ENCODE assay signal across 8 cellular contexts in the genomic region with DNA sequence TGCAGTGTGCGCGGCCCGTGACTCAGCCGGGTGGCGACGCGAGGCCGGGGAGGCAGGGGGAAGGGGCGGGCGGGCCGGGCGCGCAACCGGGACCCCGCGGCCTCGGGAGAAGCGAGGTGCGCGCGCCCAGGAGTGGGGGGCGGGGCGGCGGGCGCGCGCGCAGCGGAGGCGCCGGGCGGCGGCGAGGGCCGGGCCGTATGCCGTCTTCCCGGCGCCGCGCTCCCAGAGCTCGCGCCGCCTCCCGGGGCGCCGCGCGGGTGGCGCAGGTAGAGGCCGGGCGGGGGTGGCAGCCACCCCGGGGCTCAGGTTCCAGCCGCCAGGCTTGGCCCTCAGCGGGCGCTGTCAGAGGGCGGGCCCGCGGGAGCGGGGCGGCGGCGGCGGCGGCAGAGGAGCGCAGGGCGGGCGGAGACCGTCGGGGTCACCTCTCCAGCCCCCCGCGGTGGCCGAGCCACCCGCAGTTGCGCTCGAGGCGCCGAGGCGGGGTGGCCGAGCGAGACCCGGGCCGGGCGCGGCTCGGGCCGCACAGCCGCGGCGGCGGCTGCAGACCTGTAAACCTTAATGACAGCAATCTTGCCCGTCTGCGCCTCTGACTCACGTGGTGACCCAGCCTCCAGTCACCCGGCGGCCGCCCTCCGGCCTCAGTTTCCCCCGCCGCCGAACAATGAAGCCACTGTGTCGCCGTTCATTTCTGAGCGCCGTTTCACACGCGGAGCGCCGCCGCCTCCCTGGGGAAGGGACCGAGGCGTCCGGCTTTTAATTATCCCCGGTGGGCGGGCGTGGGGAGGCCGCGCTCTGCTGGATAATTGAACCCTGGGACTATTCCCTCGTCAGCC. TPM values are rescaled to one million over a fixed set of nuclear protein-coding genes. Genes with fewer than 3 reads are reported as not detected.
DNase-seq lines count a peak whose midpoint lies in the region; ATAC-seq and TF ChIP-seq lines count a peak whose summit lies in the region.

No MANE protein-coding gene starts in this region.

- H3K27me3 Mint-ChIP-seq in nephron progenitor cell (ENCODE audit: low read depth, poor library complexity), result peaks cover 25% of the 10 kb centered on the region

- H3K4me3 Mint-ChIP-seq in nephron progenitor cell, result peak overlapping the region; percentile 85

- H3K36me3 ChIP-seq in esophagus muscularis mucosa (no peaks in the 10 kb centered on the region), testis (ENCODE audit: low read depth, missing control alignments) (no peaks in the 10 kb centered on the region)

- H3K4me1 ChIP-seq in esophagus muscularis mucosa (peaks cover 7 to 21% (median 18%) of the 10 kb centered on the region in 4 donors), testis (peaks cover 4% of the 10 kb centered on the region)

- H3K9me3 Mint-ChIP-seq in nephron progenitor cell, result no peaks in the 10 kb centered on the region

- TF ChIP-seq CTCF in esophagus muscularis mucosa (IDR thresholded peaks at IDR 0.05) (peak in 1 of 3 experiments; percentile 3), nephron progenitor cell (IDR thresholded peaks at IDR 0.05) (no peak), testis (IDR thresholded peaks at IDR 0.05) (no peak)

- H3K27me3 ChIP-seq in esophagus muscularis mucosa (peaks cover 0 to 6% (median 0%) of the 10 kb centered on the region in 4 donors), testis (no peaks in the 10 kb centered on the region)

- peaks cover 44% of the 10 kb centered on the region for H3K4me1 Mint-ChIP-seq in nephron progenitor cell

- ATAC-seq in GM18505 (IDR thresholded peaks at IDR 0.05; ENCODE audit: unreplicated experiment) (peak; percentile 79), HG02678 (IDR thresholded peaks at IDR 0.05; ENCODE audit: unreplicated experiment) (peak; percentile 65)

- H3K9me3 ChIP-seq in esophagus muscularis mucosa, result no peaks in the 10 kb centered on the region
- no peaks in the 10 kb centered on the region for H3K9me3 ChIP-seq in testis

- peak overlapping the region; percentile 77 to 89 (median 80) for H3K4me3 ChIP-seq in esophagus muscularis mucosa
- peak overlapping the region; percentile 71 to 86 for H3K4me3 ChIP-seq in testis

- 18% methylated on average over 15 of the region's 119 CpGs for WGBS in esophagus muscularis mucosa
- 2 to 3% methylated on average over 35 to 68 of the region's 119 CpGs for WGBS in testis, 2 donors

- intact Hi-C loops in esophagus muscularis mucosa (cut with DNase I), result no loop called here
- intact Hi-C loops in testis (cut with DNase I; ENCODE audit: low total_unique reads), result no loop called here

- TF ChIP-seq POLR2A in GM18505 (IDR thresholded peaks at IDR 0.05; ENCODE audit: borderline replicate concordance, extremely low read depth, insufficient read depth, insufficient read length) (no peak), esophagus muscularis mucosa (IDR thresholded peaks at IDR 0.05; ENCODE audit: low read depth) (no peak), testis (IDR thresholded peaks at IDR 0.05) (no peak)

- peak overlapping the region; percentile 76 to 81 (median 78) for H3K27ac ChIP-seq in esophagus muscularis mucosa (replicated peaks in 1 of 4)
- peak overlapping the region; percentile 65 to 72 for H3K27ac ChIP-seq in testis

- no peak for TF ChIP-seq EP300 in esophagus muscularis mucosa (IDR thresholded peaks at IDR 0.05)

- DNase-seq in NCI-H510A (lab: John Stamatoyannopoulos, UW), result peak; percentile 40
- peak; percentile 75 for DNase-seq in activated CD8-positive, alpha-beta memory T cell treated with anti-CD3 and anti-CD28 coated beads, Interleukin-2, amount 50 U/mL, for 48 hours
- DNase-seq in esophagus muscularis mucosa (ENCODE audit: extremely low spot score), result no peak
- peak; percentile 72 for DNase-seq in nephron progenitor cell
- peak; percentile 47 for DNase-seq in testis
- DNase-seq in NCI-H1694 (lab: John Stamatoyannopoulos, UW), result no peak

- H3K36me3 Mint-ChIP-seq in nephron progenitor cell (ENCODE audit: low read depth), result no peaks in the 10 kb centered on the region

- no peak overlapping the region for H3K27ac Mint-ChIP-seq in nephron progenitor cell

RNA-seq across cellular contexts. Expression of gene SMAD7, which starts 25.3 kb away (rescaled TPM):
- total RNA-seq in esophagus muscularis mucosa, result 10 to 100 TPM; 22.5 to 54.9 (median 40.0) TPM
- total RNA-seq in testis, result 10 to 100 TPM in 1 of 2 donors, 1 to 10 TPM in 1; 9.8 to 14.6 TPM
- 7.5 TPM for polyA plus RNA-seq in testis (ENCODE audit: insufficient read depth, low read depth, low replicate concordance)

Comparison
In these comparisons a context has a peak if more than half of its experiments do, and no peak if none do; other contexts are left out.
1. DNase-seq: peak in NCI-H510A (single experiment), activated CD8-positive, alpha-beta memory T cell treated with anti-CD3 and anti-CD28 coated beads, Interleukin-2, amount 50 U/mL, for 48 hours (single experiment), nephron progenitor cell (single experiment) and testis (single experiment); none in esophagus muscularis mucosa (single experiment) and NCI-H1694 (single experiment).